ENCODE assay signal across 1 cellular context in genomic region chr1:169682077-169682476, GRCh38.
A peak's percentile ranks its signal among the peaks of the same experiment; 100 is the strongest.
TF ChIP-seq lines count a peak whose summit lies in the region.

No MANE protein-coding gene starts in this region.

TF ChIP-seq in H1, 55 proteins besides CTCF, POLR2A, EP300 and RAD21:
- no peak for TF ChIP-seq SIX5 (IDR thresholded peaks at IDR 0.05; ENCODE audit: low read depth, low read length)
- 0 out of 2 replicates have a peak, but pooled peaks have one; percentile 21 for TF ChIP-seq POU5F1 (IDR thresholded peaks at IDR 0.05; ENCODE audit: low read depth, low read length)
- peak; percentile 78 for TF ChIP-seq POLR2AphosphoS5 (IDR thresholded peaks at IDR 0.05; ENCODE audit: low read depth, low read length)
- no peak for TF ChIP-seq EZH2 (IDR thresholded peaks at IDR 0.05; ENCODE audit: low read depth, low read length, severe bottlenecking)
- TF ChIP-seq SP4 (IDR thresholded peaks at IDR 0.05; ENCODE audit: low read length), result no peak
